Comparison of ENCODE assay signal across 1 cellular context in genomic region chr17:31803494-31804213, GRCh38.
TF ChIP-seq lines count a peak whose summit lies in the region.

No MANE protein-coding gene starts in this region.

TF ChIP-seq in HepG2, 621 proteins besides CTCF, POLR2A, EP300 and RAD21 (continued from another document and continues in another):
- TF ChIP-seq, protein P1, sequence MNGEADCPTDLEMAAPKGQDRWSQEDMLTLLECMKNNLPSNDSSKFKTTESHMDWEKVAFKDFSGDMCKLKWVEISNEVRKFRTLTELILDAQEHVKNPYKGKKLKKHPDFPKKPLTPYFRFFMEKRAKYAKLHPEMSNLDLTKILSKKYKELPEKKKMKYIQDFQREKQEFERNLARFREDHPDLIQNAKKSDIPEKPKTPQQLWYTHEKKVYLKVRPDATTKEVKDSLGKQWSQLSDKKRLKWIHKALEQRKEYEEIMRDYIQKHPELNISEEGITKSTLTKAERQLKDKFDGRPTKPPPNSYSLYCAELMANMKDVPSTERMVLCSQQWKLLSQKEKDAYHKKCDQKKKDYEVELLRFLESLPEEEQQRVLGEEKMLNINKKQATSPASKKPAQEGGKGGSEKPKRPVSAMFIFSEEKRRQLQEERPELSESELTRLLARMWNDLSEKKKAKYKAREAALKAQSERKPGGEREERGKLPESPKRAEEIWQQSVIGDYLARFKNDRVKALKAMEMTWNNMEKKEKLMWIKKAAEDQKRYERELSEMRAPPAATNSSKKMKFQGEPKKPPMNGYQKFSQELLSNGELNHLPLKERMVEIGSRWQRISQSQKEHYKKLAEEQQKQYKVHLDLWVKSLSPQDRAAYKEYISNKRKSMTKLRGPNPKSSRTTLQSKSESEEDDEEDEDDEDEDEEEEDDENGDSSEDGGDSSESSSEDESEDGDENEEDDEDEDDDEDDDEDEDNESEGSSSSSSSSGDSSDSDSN (CRISPR knock-in tag; IDR thresholded peaks at IDR 0.05) = peak; percentile 34; the same call in 1 of the 2 replicates
- TF ChIP-seq SKI (IDR thresholded peaks at IDR 0.05; ENCODE audit: partially characterized antibody) (peak; percentile 67), ONECUT2 (CRISPR knock-in tag; IDR thresholded peaks at IDR 0.05) (0 out of 2 replicates have a peak, but pooled peaks have one; percentile 8), ZNF253 (CRISPR knock-in tag; IDR thresholded peaks at IDR 0.05; ENCODE audit: borderline replicate concordance) (no peak), ZNF879 (CRISPR knock-in tag; IDR thresholded peaks at IDR 0.05) (0 out of 2 replicates have a peak, but pooled peaks have one; percentile 53), PHF20 (CRISPR knock-in tag; IDR thresholded peaks at IDR 0.05) (no peak), TARDBP (CRISPR knock-in tag; IDR thresholded peaks at IDR 0.05) (peak; percentile 93), FOXO1 (CRISPR knock-in tag; IDR thresholded peaks at IDR 0.05) (peak; percentile 97), ZNF136 (CRISPR knock-in tag; IDR thresholded peaks at IDR 0.05; ENCODE audit: low read depth) (peak; percentile 82; the same call in 1 of the 2 replicates), ZBED4 (CRISPR knock-in tag; IDR thresholded peaks at IDR 0.05; ENCODE audit: borderline replicate concordance) (peak; percentile 50; the same call in 1 of the 2 replicates), ZNF326 (CRISPR knock-in tag; IDR thresholded peaks at IDR 0.05; ENCODE audit: borderline replicate concordance) (no peak), HDAC1 (CRISPR knock-in tag; IDR thresholded peaks at IDR 0.05) (peak; percentile 75), TBX2 (CRISPR knock-in tag; IDR thresholded peaks at IDR 0.05; ENCODE audit: borderline replicate concordance) (peak; percentile 100), HMGA1 (CRISPR knock-in tag; conservative IDR thresholded peaks at IDR 0.05) (no peak), ZNF383 (CRISPR knock-in tag; IDR thresholded peaks at IDR 0.05; ENCODE audit: borderline replicate concordance) (no peak), MAFF (IDR thresholded peaks at IDR 0.05; ENCODE audit: low read depth, low read length) (peak; percentile 14; the same call in 1 of the 2 replicates), TOPORS (CRISPR knock-in tag; IDR thresholded peaks at IDR 0.05) (no peak), BCL6 (CRISPR knock-in tag; IDR thresholded peaks at IDR 0.05) (peak; percentile 90), NFATC3 (CRISPR knock-in tag; IDR thresholded peaks at IDR 0.05) (no peak), MEF2D (CRISPR knock-in tag; IDR thresholded peaks at IDR 0.05) (peak; percentile 87), GZF1 (CRISPR knock-in tag; IDR thresholded peaks at IDR 0.05) (no peak), ZNF382 (CRISPR knock-in tag; IDR thresholded peaks at IDR 0.05; ENCODE audit: borderline replicate concordance) (no peak), ZNF558 (CRISPR knock-in tag; IDR thresholded peaks at IDR 0.05; ENCODE audit: borderline replicate concordance) (no peak), ZFP41 (CRISPR knock-in tag; IDR thresholded peaks at IDR 0.05; ENCODE audit: borderline replicate concordance) (no peak), MYPOP (CRISPR knock-in tag; IDR thresholded peaks at IDR 0.05) (peak; percentile 47; the same call in 1 of the 2 replicates), ZNF83 (CRISPR knock-in tag; IDR thresholded peaks at IDR 0.05; ENCODE audit: borderline replicate concordance) (no peak), EEA1 (CRISPR knock-in tag; IDR thresholded peaks at IDR 0.05; ENCODE audit: borderline replicate concordance) (no peak), ZNF451 (CRISPR knock-in tag; IDR thresholded peaks at IDR 0.05) (peak; percentile 67; the same call in 1 of the 2 replicates), MAFG (CRISPR knock-in tag; IDR thresholded peaks at IDR 0.05) (no peak), ZNF770 (CRISPR knock-in tag; IDR thresholded peaks at IDR 0.05) (peak; percentile 99), ETV6 (CRISPR knock-in tag; conservative IDR thresholded peaks at IDR 0.05) (no peak), ELF3 (CRISPR knock-in tag; IDR thresholded peaks at IDR 0.05) (peak; percentile 97), MZF1 (CRISPR knock-in tag; IDR thresholded peaks at IDR 0.05; ENCODE audit: borderline replicate concordance) (no peak)
- TF ChIP-seq, protein P2, sequence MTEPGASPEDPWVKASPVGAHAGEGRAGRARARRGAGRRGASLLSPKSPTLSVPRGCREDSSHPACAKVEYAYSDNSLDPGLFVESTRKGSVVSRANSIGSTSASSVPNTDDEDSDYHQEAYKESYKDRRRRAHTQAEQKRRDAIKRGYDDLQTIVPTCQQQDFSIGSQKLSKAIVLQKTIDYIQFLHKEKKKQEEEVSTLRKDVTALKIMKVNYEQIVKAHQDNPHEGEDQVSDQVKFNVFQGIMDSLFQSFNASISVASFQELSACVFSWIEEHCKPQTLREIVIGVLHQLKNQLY (CRISPR knock-in tag; IDR thresholded peaks at IDR 0.05) = peak; percentile 91
- TF ChIP-seq, protein P3, sequence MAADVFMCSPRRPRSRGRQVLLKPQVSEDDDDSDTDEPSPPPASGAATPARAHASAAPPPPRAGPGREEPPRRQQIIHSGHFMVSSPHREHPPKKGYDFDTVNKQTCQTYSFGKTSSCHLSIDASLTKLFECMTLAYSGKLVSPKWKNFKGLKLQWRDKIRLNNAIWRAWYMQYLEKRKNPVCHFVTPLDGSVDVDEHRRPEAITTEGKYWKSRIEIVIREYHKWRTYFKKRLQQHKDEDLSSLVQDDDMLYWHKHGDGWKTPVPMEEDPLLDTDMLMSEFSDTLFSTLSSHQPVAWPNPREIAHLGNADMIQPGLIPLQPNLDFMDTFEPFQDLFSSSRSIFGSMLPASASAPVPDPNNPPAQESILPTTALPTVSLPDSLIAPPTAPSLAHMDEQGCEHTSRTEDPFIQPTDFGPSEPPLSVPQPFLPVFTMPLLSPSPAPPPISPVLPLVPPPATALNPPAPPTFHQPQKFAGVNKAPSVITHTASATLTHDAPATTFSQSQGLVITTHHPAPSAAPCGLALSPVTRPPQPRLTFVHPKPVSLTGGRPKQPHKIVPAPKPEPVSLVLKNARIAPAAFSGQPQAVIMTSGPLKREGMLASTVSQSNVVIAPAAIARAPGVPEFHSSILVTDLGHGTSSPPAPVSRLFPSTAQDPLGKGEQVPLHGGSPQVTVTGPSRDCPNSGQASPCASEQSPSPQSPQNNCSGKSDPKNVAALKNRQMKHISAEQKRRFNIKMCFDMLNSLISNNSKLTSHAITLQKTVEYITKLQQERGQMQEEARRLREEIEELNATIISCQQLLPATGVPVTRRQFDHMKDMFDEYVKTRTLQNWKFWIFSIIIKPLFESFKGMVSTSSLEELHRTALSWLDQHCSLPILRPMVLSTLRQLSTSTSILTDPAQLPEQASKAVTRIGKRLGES (CRISPR knock-in tag; IDR thresholded peaks at IDR 0.05; ENCODE audit: borderline replicate concordance) = no peak
- TF ChIP-seq, protein P4, sequence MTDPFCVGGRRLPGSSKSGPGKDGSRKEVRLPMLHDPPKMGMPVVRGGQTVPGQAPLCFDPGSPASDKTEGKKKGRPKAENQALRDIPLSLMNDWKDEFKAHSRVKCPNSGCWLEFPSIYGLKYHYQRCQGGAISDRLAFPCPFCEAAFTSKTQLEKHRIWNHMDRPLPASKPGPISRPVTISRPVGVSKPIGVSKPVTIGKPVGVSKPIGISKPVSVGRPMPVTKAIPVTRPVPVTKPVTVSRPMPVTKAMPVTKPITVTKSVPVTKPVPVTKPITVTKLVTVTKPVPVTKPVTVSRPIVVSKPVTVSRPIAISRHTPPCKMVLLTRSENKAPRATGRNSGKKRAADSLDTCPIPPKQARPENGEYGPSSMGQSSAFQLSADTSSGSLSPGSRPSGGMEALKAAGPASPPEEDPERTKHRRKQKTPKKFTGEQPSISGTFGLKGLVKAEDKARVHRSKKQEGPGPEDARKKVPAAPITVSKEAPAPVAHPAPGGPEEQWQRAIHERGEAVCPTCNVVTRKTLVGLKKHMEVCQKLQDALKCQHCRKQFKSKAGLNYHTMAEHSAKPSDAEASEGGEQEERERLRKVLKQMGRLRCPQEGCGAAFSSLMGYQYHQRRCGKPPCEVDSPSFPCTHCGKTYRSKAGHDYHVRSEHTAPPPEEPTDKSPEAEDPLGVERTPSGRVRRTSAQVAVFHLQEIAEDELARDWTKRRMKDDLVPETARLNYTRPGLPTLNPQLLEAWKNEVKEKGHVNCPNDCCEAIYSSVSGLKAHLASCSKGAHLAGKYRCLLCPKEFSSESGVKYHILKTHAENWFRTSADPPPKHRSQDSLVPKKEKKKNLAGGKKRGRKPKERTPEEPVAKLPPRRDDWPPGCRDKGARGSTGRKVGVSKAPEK (CRISPR knock-in tag; IDR thresholded peaks at IDR 0.05; ENCODE audit: borderline replicate concordance) = no peak
- TF ChIP-seq, protein P5, sequence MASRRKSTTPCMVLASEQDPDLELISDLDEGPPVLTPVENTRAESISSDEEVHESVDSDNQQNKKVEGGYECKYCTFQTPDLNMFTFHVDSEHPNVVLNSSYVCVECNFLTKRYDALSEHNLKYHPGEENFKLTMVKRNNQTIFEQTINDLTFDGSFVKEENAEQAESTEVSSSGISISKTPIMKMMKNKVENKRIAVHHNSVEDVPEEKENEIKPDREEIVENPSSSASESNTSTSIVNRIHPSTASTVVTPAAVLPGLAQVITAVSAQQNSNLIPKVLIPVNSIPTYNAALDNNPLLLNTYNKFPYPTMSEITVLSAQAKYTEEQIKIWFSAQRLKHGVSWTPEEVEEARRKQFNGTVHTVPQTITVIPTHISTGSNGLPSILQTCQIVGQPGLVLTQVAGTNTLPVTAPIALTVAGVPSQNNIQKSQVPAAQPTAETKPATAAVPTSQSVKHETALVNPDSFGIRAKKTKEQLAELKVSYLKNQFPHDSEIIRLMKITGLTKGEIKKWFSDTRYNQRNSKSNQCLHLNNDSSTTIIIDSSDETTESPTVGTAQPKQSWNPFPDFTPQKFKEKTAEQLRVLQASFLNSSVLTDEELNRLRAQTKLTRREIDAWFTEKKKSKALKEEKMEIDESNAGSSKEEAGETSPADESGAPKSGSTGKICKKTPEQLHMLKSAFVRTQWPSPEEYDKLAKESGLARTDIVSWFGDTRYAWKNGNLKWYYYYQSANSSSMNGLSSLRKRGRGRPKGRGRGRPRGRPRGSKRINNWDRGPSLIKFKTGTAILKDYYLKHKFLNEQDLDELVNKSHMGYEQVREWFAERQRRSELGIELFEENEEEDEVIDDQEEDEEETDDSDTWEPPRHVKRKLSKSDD (CRISPR knock-in tag; IDR thresholded peaks at IDR 0.05; ENCODE audit: low read depth) = peak; percentile 87
- TF ChIP-seq, protein P6, sequence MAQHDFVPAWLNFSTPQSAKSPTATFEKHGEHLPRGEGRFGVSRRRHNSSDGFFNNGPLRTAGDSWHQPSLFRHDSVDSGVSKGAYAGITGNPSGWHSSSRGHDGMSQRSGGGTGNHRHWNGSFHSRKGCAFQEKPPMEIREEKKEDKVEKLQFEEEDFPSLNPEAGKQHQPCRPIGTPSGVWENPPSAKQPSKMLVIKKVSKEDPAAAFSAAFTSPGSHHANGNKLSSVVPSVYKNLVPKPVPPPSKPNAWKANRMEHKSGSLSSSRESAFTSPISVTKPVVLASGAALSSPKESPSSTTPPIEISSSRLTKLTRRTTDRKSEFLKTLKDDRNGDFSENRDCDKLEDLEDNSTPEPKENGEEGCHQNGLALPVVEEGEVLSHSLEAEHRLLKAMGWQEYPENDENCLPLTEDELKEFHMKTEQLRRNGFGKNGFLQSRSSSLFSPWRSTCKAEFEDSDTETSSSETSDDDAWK (CRISPR knock-in tag; IDR thresholded peaks at IDR 0.05) = no peak
